Comparison of ENCODE assay signal across 10 cellular contexts in the genomic region with DNA sequence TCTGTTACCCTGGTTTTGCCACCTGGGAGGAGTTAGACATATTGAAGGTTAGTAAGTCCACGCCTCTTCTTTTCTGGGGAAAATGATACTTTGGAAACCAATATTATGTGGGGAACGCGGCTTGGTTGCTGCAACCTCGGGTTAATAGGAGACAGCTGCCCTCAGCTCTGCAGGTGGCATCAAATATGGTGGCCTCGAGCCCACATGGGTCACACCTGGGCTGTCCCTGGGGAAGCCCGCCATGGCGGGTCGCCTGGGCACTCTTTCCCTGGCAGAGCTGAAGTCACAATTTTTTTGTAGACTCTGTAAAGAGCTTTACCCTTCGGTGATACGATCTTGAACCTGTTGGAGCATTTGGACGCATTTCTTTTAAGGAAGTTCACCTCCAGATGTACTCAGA. TPM values are rescaled to one million over a fixed set of nuclear protein-coding genes. Genes with fewer than 3 reads are reported as not detected.
DNase-seq lines count a peak whose midpoint lies in the region; ATAC-seq and TF ChIP-seq lines count a peak whose summit lies in the region.
"Had no signal": no experiment of that assay in that cellular context is flagged by ENCODE, and none has a peak within 500 bp of the region (broad histone marks: within the 10 kb centered on the region; RNA-seq: fewer than 3 reads in every experiment).

No MANE protein-coding gene starts in this region.

- CTCF ChIA-PET in activated CD4-positive, alpha-beta T cell treated with anti-CD3 and anti-CD28 coated beads, Interleukin-2, amount 10 ng/mL, durations not matched to agents 7 days and 5 days (lab: Charles Lee): interaction anchor here (0.6 to 2.3 kb wide), 5 partner anchors 22 to 168 kb away, joined by 3 to 8 read pairs (median 5); no protein-coding TSS in a partner anchor
- CTCF ChIA-PET in OCI-LY7 (lab: Charles Lee; ENCODE audit: unreplicated experiment): interaction anchor here (1.0 kb wide), 1 partner anchor 11 kb away, joined by 4 read pairs; no protein-coding TSS in a partner anchor

- H3K9me2 ChIP-seq in OCI-LY7 (ENCODE audit: insufficient read depth, low read length): no peaks in the 10 kb centered on the region

- intact Hi-C loops in OCI-LY7 (cut with micrococcal nuclease; ENCODE audit: unreplicated experiment) (loop anchor here (2.0 kb wide), 1 partner anchor 103 kb away; a partner anchor contains a TSS), dorsolateral prefrontal cortex (cut with DNase I) (no loop called here)

- POLR2A ChIA-PET in activated CD4-positive, alpha-beta T cell treated with anti-CD3 and anti-CD28 coated beads, Interleukin-2, amount 10 ng/mL, durations not matched to agents 7 days and 5 days (lab: Charles Lee): no interaction called here
- POLR2A ChIA-PET in OCI-LY7 (lab: Charles Lee): interaction anchor here (0.7 to 1.5 kb wide), 2 partner anchors 9 to 60 kb away, joined by 3 to 4 read pairs; no protein-coding TSS in a partner anchor

- no peak overlapping the region for H2AFZ ChIP-seq in OCI-LY7 (ENCODE audit: low read length)

- H3K36me3 ChIP-seq in OCI-LY7 (ENCODE audit: insufficient read depth, low read length): peaks cover 62% of the 10 kb centered on the region

- peaks cover 29% of the 10 kb centered on the region for H3K36me3 Mint-ChIP-seq in activated CD4-positive, alpha-beta T cell treated with anti-CD3 and anti-CD28 coated beads, Interleukin-2, amount 10 ng/mL, durations not matched to agents 7 days and 5 days (ENCODE audit: low read depth)

- H3K79me2 ChIP-seq in OCI-LY7 (ENCODE audit: insufficient read depth, low read depth, low read length): peaks cover 74% of the 10 kb centered on the region

- H3K27me3 ChIP-seq in dorsolateral prefrontal cortex: peaks cover 0 to 18% (median 0%) of the 10 kb centered on the region in 45 donors

- peak overlapping the region; percentile 85 for H3K27ac Mint-ChIP-seq in activated CD4-positive, alpha-beta T cell treated with anti-CD3 and anti-CD28 coated beads, Interleukin-2, amount 10 ng/mL, durations not matched to agents 7 days and 5 days

- peaks cover 12% of the 10 kb centered on the region for H3K27me3 Mint-ChIP-seq in activated CD4-positive, alpha-beta T cell treated with anti-CD3 and anti-CD28 coated beads, Interleukin-2, amount 10 ng/mL, durations not matched to agents 7 days and 5 days

- H3K4me3 ChIP-seq in OCI-LY7 (ENCODE audit: low read depth, low read length, poor library complexity, severe bottlenecking) (peak overlapping the region; percentile 97), dorsolateral prefrontal cortex (peak overlapping the region in 44 of 59 donors; percentile 54 to 87 (median 78)), skeletal muscle cell (ENCODE audit: low read depth, low read length) (peak overlapping the region; percentile 87)

- H3K4me1 Mint-ChIP-seq in activated CD4-positive, alpha-beta T cell treated with anti-CD3 and anti-CD28 coated beads, Interleukin-2, amount 10 ng/mL, durations not matched to agents 7 days and 5 days: peaks cover 50% of the 10 kb centered on the region

- H3K9me3 Mint-ChIP-seq in activated CD4-positive, alpha-beta T cell treated with anti-CD3 and anti-CD28 coated beads, Interleukin-2, amount 10 ng/mL, durations not matched to agents 7 days and 5 days: no peaks in the 10 kb centered on the region

- peaks cover 44% of the 10 kb centered on the region for H4K20me1 ChIP-seq in OCI-LY7 (ENCODE audit: insufficient read depth, low read length)

- no peaks in the 10 kb centered on the region for H3K9me3 ChIP-seq in OCI-LY7 (ENCODE audit: low read length)

- peak overlapping the region; percentile 83 for H3K4me3 Mint-ChIP-seq in activated CD4-positive, alpha-beta T cell treated with anti-CD3 and anti-CD28 coated beads, Interleukin-2, amount 10 ng/mL, durations not matched to agents 7 days and 5 days

- H3K27ac ChIP-seq in OCI-LY7 (ENCODE audit: low read depth, low read length, poor library complexity, severe bottlenecking) (no peak overlapping the region), dorsolateral prefrontal cortex (peak overlapping the region in 1 of 59 donors; percentile 80)

- BruUV-seq in OCI-LY7 (replicated peaks; lab: Mats Ljungman, UMichigan): no TSS peak

- H3K4me1 ChIP-seq in OCI-LY7 (ENCODE audit: insufficient read depth, low read length, poor library complexity, severe bottlenecking): peaks cover 20% of the 10 kb centered on the region

- TF ChIP-seq CTCF in OCI-LY7 (conservative IDR thresholded peaks at IDR 0.05; ENCODE audit: low read length) (no peak), dorsolateral prefrontal cortex (IDR thresholded peaks at IDR 0.05 in 54 of 56, conservative IDR thresholded peaks at IDR 0.05 in 2 of 56; ENCODE audit: low read depth in 1 of 56, partially characterized antibody in 56 of 56) (no peak)

- no peak for DNase-seq in activated CD4-positive, alpha-beta T cell treated with anti-CD3 and anti-CD28 coated beads, Interleukin-2, amount 10 ng/mL, durations not matched to agents 7 days and 5 days
- no peak for DNase-seq in activated CD4-positive, alpha-beta T cell treated with anti-CD3 and anti-CD28 coated beads, Interleukin-2, amount 50 U/mL, for 4 hours
- DNase-seq in OCI-LY7 (ENCODE audit: low spot score) (no peak), dorsolateral prefrontal cortex (no peak), skeletal muscle cell (ENCODE audit: low read depth) (no peak), NCI-H1048 (lab: John Stamatoyannopoulos, UW) (no peak)
- DNase-seq: Right ventricle myocardium superior; stimulated activated naive CD4-positive, alpha-beta T cell had no signal

- ATAC-seq in GM21515 (IDR thresholded peaks at IDR 0.05; ENCODE audit: unreplicated experiment): no peak
- no peak for ATAC-seq in GM18909 (IDR thresholded peaks at IDR 0.05; ENCODE audit: poor library complexity, unreplicated experiment)

- peak overlapping the region; percentile 84 for H3K4me2 ChIP-seq in OCI-LY7 (ENCODE audit: low read length)

RNA-seq across cellular contexts. Expression of a gene that starts 2.5 kb away (rescaled TPM):
- total RNA-seq in activated CD4-positive, alpha-beta T cell treated with anti-CD3 and anti-CD28 coated beads, Interleukin-2, amount 10 ng/mL, durations not matched to agents 7 days and 5 days: 100 to 1,000 TPM; 173 to 178 TPM
- total RNA-seq in OCI-LY7 (2014; rRNA removed; shearing (Covaris generic)): 82.2 and 85.4 TPM in 2 replicates
- total RNA-seq in OCI-LY7 (2022): 116 and 154 TPM in 2 replicates
- total RNA-seq in dorsolateral prefrontal cortex: 100 to 1,000 TPM; 129 to 619 (median 286) TPM
